In the genomic region with DNA sequence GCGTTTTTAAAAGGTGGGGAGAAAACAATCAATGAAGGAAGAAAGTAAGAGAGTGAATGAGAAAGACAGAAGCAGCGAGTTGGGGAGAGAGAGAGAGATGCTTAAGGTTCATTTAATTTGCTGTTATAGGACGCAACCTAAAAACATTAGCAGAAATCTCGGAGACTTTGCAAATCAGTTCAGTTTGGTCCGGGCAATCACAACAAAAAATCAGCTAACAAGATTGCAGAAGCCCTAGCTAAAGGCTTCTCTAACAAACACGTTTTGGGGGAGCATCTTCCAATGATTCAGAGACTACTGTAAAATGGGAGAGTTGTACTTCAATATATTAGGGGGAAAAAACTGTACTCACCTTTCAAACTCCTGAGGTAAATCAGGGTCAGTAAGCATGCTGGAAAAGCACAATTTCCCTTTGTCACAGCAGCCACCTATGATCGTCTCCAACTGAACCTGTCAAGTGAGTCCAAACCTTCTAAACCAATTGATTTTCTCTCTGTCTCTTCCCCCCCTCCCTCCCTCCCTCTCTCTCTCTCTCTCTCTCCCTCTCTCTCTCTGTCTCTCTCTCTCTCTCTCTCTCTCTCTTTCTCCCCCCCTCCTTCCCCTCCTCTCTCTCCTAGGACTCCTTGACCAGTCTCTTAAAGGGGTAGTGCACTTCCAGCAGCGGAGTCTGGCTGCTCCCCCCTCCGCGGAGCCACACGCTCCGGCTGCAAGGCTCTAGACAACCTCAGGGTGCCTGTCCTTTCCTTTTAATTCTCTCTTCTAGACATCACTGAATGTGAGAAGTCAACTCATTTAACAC, we compare ENCODE assay signal across 8 cellular contexts. TPM values are rescaled to one million over a fixed set of nuclear protein-coding genes. Genes with fewer than 3 reads are reported as not detected.
DNase-seq lines count a peak whose midpoint lies in the region; ATAC-seq and TF ChIP-seq lines count a peak whose summit lies in the region.

Gene SOX5, minus strand, starts transcription at position 459 of the 799 bp plus-strand sequence. Its CDS starts 69 bp downstream, at position 390.

- no peak within 1 kb of the TSS for H3K27ac Mint-ChIP-seq in activated naive CD4-positive, alpha-beta T cell treated with anti-CD3 and anti-CD28 coated beads, Interleukin-2, amount 10 ng/mL, durations not matched to agents 7 days and 5 days
- no peak within 1 kb of the TSS for H3K27ac Mint-ChIP-seq in activated CD4-positive, alpha-beta memory T cell treated with anti-CD3 and anti-CD28 coated beads, Interleukin-2, amount 10 ng/mL, durations not matched to agents 7 days and 5 days
- no peak within 1 kb of the TSS for H3K27ac Mint-ChIP-seq in CD4-positive, alpha-beta T cell

- no peaks in the 10 kb centered on the region for H3K36me3 Mint-ChIP-seq in activated naive CD4-positive, alpha-beta T cell treated with anti-CD3 and anti-CD28 coated beads, Interleukin-2, amount 10 ng/mL, durations not matched to agents 7 days and 5 days
- H3K36me3 Mint-ChIP-seq in activated CD4-positive, alpha-beta memory T cell treated with anti-CD3 and anti-CD28 coated beads, Interleukin-2, amount 10 ng/mL, durations not matched to agents 7 days and 5 days (ENCODE audit: low read depth), result no peaks in the 10 kb centered on the region
- no peaks in the 10 kb centered on the region for H3K36me3 Mint-ChIP-seq in CD4-positive, alpha-beta T cell (ENCODE audit: low read depth)

- DNase-seq in Daoy (ENCODE audit: low read depth) (peak; percentile 57), NCI-H526 treated with DMSO at 0.1 percent for 48 hours (lab: John Stamatoyannopoulos, UW) (peak; percentile 41), mucosa of descending colon (peak in 2 of 3 donors; percentile 15 to 21), AML-193 (lab: John Stamatoyannopoulos, UW) (no peak)
- DNase-seq in activated naive CD4-positive, alpha-beta T cell treated with anti-CD3 and anti-CD28 coated beads, Interleukin-2, amount 10 ng/mL, durations not matched to agents 7 days and 5 days, result no peak
- no peak for DNase-seq in activated CD4-positive, alpha-beta memory T cell treated with anti-CD3 and anti-CD28 coated beads, Interleukin-2, amount 10 ng/mL, durations not matched to agents 7 days and 5 days
- DNase-seq in CD4-positive, alpha-beta T cell, result no peak

- intact Hi-C loops in mucosa of descending colon (cut with DNase I, micrococcal nuclease), result no loop called here
- intact Hi-C loops in CD4-positive, alpha-beta T cell (cut with DNase I, micrococcal nuclease), result no loop called here

- no peaks in the 10 kb centered on the region for H3K4me1 Mint-ChIP-seq in activated naive CD4-positive, alpha-beta T cell treated with anti-CD3 and anti-CD28 coated beads, Interleukin-2, amount 10 ng/mL, durations not matched to agents 7 days and 5 days
- H3K4me1 Mint-ChIP-seq in activated CD4-positive, alpha-beta memory T cell treated with anti-CD3 and anti-CD28 coated beads, Interleukin-2, amount 10 ng/mL, durations not matched to agents 7 days and 5 days, result no peaks in the 10 kb centered on the region
- no peaks in the 10 kb centered on the region for H3K4me1 Mint-ChIP-seq in CD4-positive, alpha-beta T cell (ENCODE audit: low read depth)

- no peaks in the 10 kb centered on the region for H3K27me3 ChIP-seq in esophagus (ENCODE audit: control insufficient read depth in 1 of 2, insufficient read depth in 2 of 2, low read length in 2 of 2)
- H3K27me3 ChIP-seq in CD4-positive, alpha-beta T cell (ENCODE audit: control insufficient read depth, insufficient read depth, low read length), result no peaks in the 10 kb centered on the region

- H3K4me3 ChIP-seq in esophagus (ENCODE audit: low read depth in 1 of 2, low read length in 2 of 2) (peak within 1 kb of the TSS; percentile 20 to 48), mucosa of descending colon (no peak within 1 kb of the TSS)

- POLR2A ChIA-PET in activated CD4-positive, alpha-beta memory T cell treated with anti-CD3 and anti-CD28 coated beads, Interleukin-2, amount 10 ng/mL, durations not matched to agents 7 days and 5 days (lab: Charles Lee), result no interaction called here
- POLR2A ChIA-PET in CD4-positive, alpha-beta T cell (lab: Charles Lee), result no interaction called here

- CTCF ChIA-PET in activated naive CD4-positive, alpha-beta T cell treated with anti-CD3 and anti-CD28 coated beads, Interleukin-2, amount 10 ng/mL, durations not matched to agents 7 days and 5 days (lab: Charles Lee), result no interaction called here
- CTCF ChIA-PET in activated CD4-positive, alpha-beta memory T cell treated with anti-CD3 and anti-CD28 coated beads, Interleukin-2, amount 10 ng/mL, durations not matched to agents 7 days and 5 days (lab: Charles Lee), result no interaction called here
- CTCF ChIA-PET in CD4-positive, alpha-beta T cell (lab: Charles Lee), result no interaction called here

- TF ChIP-seq CTCF in mucosa of descending colon (IDR thresholded peaks at IDR 0.05), result no peak
- no peak for TF ChIP-seq CTCF in CD4-positive, alpha-beta T cell (IDR thresholded peaks at IDR 0.05)

- ATAC-seq in mucosa of descending colon, result peak; percentile 45
- ATAC-seq in CD4-positive, alpha-beta T cell (ENCODE audit: poor library complexity), result no peak

- no peak within 1 kb of the TSS for H3K27ac ChIP-seq in esophagus (ENCODE audit: low read depth in 2 of 2, low read length in 1 of 2)
- H3K27ac ChIP-seq in CD4-positive, alpha-beta T cell (ENCODE audit: low read depth, low read length), result no peak within 1 kb of the TSS

- no peak within 1 kb of the TSS for H3K4me3 Mint-ChIP-seq in activated naive CD4-positive, alpha-beta T cell treated with anti-CD3 and anti-CD28 coated beads, Interleukin-2, amount 10 ng/mL, durations not matched to agents 7 days and 5 days
- no peak within 1 kb of the TSS for H3K4me3 Mint-ChIP-seq in activated CD4-positive, alpha-beta memory T cell treated with anti-CD3 and anti-CD28 coated beads, Interleukin-2, amount 10 ng/mL, durations not matched to agents 7 days and 5 days
- no peak within 1 kb of the TSS for H3K4me3 Mint-ChIP-seq in CD4-positive, alpha-beta T cell

- H3K9me3 Mint-ChIP-seq in activated naive CD4-positive, alpha-beta T cell treated with anti-CD3 and anti-CD28 coated beads, Interleukin-2, amount 10 ng/mL, durations not matched to agents 7 days and 5 days, result no peaks in the 10 kb centered on the region
- no peaks in the 10 kb centered on the region for H3K9me3 Mint-ChIP-seq in activated CD4-positive, alpha-beta memory T cell treated with anti-CD3 and anti-CD28 coated beads, Interleukin-2, amount 10 ng/mL, durations not matched to agents 7 days and 5 days
- H3K9me3 Mint-ChIP-seq in CD4-positive, alpha-beta T cell, result no peaks in the 10 kb centered on the region

- no peaks in the 10 kb centered on the region for H3K9me3 ChIP-seq in esophagus (ENCODE audit: control insufficient read depth in 2 of 2, insufficient read depth in 1 of 2, low read depth in 1 of 2, low read length in 1 of 2)
- no peaks in the 10 kb centered on the region for H3K9me3 ChIP-seq in mucosa of descending colon
- no peaks in the 10 kb centered on the region for H3K9me3 ChIP-seq in CD4-positive, alpha-beta T cell (ENCODE audit: control insufficient read depth, low read length)

- H3K36me3 ChIP-seq in esophagus (ENCODE audit: control insufficient read depth in 2 of 2, insufficient read depth in 2 of 2, low read length in 1 of 2), result no peaks in the 10 kb centered on the region
- no peaks in the 10 kb centered on the region for H3K36me3 ChIP-seq in mucosa of descending colon (ENCODE audit: low read depth)

- H3K4me1 ChIP-seq in esophagus (ENCODE audit: control insufficient read depth in 2 of 2, insufficient read depth in 2 of 2, low read length in 1 of 2) (peaks cover 0 to 2% of the 10 kb centered on the region in 2 donors), mucosa of descending colon (ENCODE audit: low read depth) (peaks cover 13% of the 10 kb centered on the region)

- H3K27me3 Mint-ChIP-seq in activated naive CD4-positive, alpha-beta T cell treated with anti-CD3 and anti-CD28 coated beads, Interleukin-2, amount 10 ng/mL, durations not matched to agents 7 days and 5 days, result no peaks in the 10 kb centered on the region
- no peaks in the 10 kb centered on the region for H3K27me3 Mint-ChIP-seq in activated CD4-positive, alpha-beta memory T cell treated with anti-CD3 and anti-CD28 coated beads, Interleukin-2, amount 10 ng/mL, durations not matched to agents 7 days and 5 days
- H3K27me3 Mint-ChIP-seq in CD4-positive, alpha-beta T cell, result no peaks in the 10 kb centered on the region

- 17 to 23% methylated on average over 12 of the region's 12 CpGs for WGBS in esophagus, 2 donors

RNA-seq across cellular contexts. Expression of gene SOX5, which starts in this region (rescaled TPM):
- 1.0 and 2.0 TPM in 2 replicates for total RNA-seq in Daoy (2014; rRNA removed; shearing (Covaris generic))
- under 1 TPM; 0.24 to 0.33 TPM for polyA plus RNA-seq in esophagus
- total RNA-seq in mucosa of descending colon, result 10 to 100 TPM in 1 of 3 donors, 1 to 10 TPM in 2; 2.8 to 13.0 (median 3.3) TPM
- total RNA-seq in activated CD4-positive, alpha-beta memory T cell treated with anti-CD3 and anti-CD28 coated beads, Interleukin-2, amount 10 ng/mL, durations not matched to agents 7 days and 5 days, result under 1 TPM; 0.45 to 0.75 TPM
- not detected for total RNA-seq in CD4-positive, alpha-beta T cell

Comparison
In these comparisons a context has a peak if more than half of its experiments do, and no peak if none do; other contexts are left out.
1. DNase-seq: peak in Daoy (single experiment), NCI-H526 treated with DMSO at 0.1 percent for 48 hours (single experiment) and mucosa of descending colon (2 of 3); none in activated naive CD4-positive, alpha-beta T cell treated with anti-CD3 and anti-CD28 coated beads, Interleukin-2, amount 10 ng/mL, durations not matched to agents 7 days and 5 days (single experiment), AML-193 (0 of 2), activated CD4-positive, alpha-beta memory T cell treated with anti-CD3 and anti-CD28 coated beads, Interleukin-2, amount 10 ng/mL, durations not matched to agents 7 days and 5 days (single experiment) and CD4-positive, alpha-beta T cell (0 of 10).